ENCODE assay signal across 1 cellular context in the genomic region with DNA sequence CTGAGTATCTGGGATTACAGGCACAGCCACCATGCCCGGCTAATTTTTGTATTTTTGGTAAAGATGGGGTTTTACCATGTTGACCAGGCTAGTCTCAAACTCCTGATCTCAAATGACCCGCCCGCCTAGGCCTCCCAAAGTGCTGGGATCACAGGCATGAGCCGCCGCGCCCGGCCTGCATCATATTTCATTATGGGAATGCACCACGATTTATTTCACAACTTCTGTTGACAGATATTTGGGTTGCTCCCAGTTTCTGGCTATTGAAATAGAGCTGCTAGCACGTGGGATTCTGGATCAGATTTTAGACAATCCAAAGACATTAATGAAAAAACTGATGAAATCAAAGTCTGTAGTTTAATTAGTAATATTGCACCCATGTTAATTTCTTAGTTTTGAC.
TF ChIP-seq lines count a peak whose summit lies in the region.

No MANE protein-coding gene starts in this region.

TF ChIP-seq in HepG2, 621 proteins besides CTCF, POLR2A, EP300 and RAD21:
- TF ChIP-seq, protein P1, sequence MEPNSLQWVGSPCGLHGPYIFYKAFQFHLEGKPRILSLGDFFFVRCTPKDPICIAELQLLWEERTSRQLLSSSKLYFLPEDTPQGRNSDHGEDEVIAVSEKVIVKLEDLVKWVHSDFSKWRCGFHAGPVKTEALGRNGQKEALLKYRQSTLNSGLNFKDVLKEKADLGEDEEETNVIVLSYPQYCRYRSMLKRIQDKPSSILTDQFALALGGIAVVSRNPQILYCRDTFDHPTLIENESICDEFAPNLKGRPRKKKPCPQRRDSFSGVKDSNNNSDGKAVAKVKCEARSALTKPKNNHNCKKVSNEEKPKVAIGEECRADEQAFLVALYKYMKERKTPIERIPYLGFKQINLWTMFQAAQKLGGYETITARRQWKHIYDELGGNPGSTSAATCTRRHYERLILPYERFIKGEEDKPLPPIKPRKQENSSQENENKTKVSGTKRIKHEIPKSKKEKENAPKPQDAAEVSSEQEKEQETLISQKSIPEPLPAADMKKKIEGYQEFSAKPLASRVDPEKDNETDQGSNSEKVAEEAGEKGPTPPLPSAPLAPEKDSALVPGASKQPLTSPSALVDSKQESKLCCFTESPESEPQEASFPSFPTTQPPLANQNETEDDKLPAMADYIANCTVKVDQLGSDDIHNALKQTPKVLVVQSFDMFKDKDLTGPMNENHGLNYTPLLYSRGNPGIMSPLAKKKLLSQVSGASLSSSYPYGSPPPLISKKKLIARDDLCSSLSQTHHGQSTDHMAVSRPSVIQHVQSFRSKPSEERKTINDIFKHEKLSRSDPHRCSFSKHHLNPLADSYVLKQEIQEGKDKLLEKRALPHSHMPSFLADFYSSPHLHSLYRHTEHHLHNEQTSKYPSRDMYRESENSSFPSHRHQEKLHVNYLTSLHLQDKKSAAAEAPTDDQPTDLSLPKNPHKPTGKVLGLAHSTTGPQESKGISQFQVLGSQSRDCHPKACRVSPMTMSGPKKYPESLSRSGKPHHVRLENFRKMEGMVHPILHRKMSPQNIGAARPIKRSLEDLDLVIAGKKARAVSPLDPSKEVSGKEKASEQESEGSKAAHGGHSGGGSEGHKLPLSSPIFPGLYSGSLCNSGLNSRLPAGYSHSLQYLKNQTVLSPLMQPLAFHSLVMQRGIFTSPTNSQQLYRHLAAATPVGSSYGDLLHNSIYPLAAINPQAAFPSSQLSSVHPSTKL (CRISPR knock-in tag; IDR thresholded peaks at IDR 0.05), result 0 out of 2 replicates have a peak, but pooled peaks have one; percentile 46
- TF ChIP-seq FOSL2 (CRISPR knock-in tag; IDR thresholded peaks at IDR 0.05), result 0 out of 2 replicates have a peak, but pooled peaks have one; percentile 6
- TF ChIP-seq SALL1 (CRISPR knock-in tag; IDR thresholded peaks at IDR 0.05), result peak; percentile 67
- TF ChIP-seq LCORL (IDR thresholded peaks at IDR 0.05), result no peak
- TF ChIP-seq LCORL (CRISPR knock-in tag; IDR thresholded peaks at IDR 0.05), result peak; percentile 73
- TF ChIP-seq ZNF772 (CRISPR knock-in tag; IDR thresholded peaks at IDR 0.05), result no peak
- 0 out of 2 replicates have a peak, but pooled peaks have one; percentile 19 for TF ChIP-seq ZFX (CRISPR knock-in tag; IDR thresholded peaks at IDR 0.05; ENCODE audit: low read depth)
- TF ChIP-seq PHF21A (CRISPR knock-in tag; IDR thresholded peaks at IDR 0.05), result 0 out of 2 replicates have a peak, but pooled peaks have one; percentile 15
- TF ChIP-seq, protein P2, sequence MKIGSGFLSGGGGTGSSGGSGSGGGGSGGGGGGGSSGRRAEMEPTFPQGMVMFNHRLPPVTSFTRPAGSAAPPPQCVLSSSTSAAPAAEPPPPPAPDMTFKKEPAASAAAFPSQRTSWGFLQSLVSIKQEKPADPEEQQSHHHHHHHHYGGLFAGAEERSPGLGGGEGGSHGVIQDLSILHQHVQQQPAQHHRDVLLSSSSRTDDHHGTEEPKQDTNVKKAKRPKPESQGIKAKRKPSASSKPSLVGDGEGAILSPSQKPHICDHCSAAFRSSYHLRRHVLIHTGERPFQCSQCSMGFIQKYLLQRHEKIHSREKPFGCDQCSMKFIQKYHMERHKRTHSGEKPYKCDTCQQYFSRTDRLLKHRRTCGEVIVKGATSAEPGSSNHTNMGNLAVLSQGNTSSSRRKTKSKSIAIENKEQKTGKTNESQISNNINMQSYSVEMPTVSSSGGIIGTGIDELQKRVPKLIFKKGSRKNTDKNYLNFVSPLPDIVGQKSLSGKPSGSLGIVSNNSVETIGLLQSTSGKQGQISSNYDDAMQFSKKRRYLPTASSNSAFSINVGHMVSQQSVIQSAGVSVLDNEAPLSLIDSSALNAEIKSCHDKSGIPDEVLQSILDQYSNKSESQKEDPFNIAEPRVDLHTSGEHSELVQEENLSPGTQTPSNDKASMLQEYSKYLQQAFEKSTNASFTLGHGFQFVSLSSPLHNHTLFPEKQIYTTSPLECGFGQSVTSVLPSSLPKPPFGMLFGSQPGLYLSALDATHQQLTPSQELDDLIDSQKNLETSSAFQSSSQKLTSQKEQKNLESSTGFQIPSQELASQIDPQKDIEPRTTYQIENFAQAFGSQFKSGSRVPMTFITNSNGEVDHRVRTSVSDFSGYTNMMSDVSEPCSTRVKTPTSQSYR (CRISPR knock-in tag; IDR thresholded peaks at IDR 0.05; ENCODE audit: borderline replicate concordance), result no peak
- TF ChIP-seq SIX4 (CRISPR knock-in tag; IDR thresholded peaks at IDR 0.05), result peak; percentile 81
- TF ChIP-seq CEBPG (CRISPR knock-in tag; IDR thresholded peaks at IDR 0.05), result peak; percentile 40
- TF ChIP-seq TCF7 (IDR thresholded peaks at IDR 0.05; ENCODE audit: low read depth), result peak; percentile 55; the same call in 1 of the 2 replicates
- no peak for TF ChIP-seq SP4 (CRISPR knock-in tag; IDR thresholded peaks at IDR 0.05)
- no peak for TF ChIP-seq ZNF101 (CRISPR knock-in tag; IDR thresholded peaks at IDR 0.05; ENCODE audit: borderline replicate concordance, low read depth)
- TF ChIP-seq, protein P3, sequence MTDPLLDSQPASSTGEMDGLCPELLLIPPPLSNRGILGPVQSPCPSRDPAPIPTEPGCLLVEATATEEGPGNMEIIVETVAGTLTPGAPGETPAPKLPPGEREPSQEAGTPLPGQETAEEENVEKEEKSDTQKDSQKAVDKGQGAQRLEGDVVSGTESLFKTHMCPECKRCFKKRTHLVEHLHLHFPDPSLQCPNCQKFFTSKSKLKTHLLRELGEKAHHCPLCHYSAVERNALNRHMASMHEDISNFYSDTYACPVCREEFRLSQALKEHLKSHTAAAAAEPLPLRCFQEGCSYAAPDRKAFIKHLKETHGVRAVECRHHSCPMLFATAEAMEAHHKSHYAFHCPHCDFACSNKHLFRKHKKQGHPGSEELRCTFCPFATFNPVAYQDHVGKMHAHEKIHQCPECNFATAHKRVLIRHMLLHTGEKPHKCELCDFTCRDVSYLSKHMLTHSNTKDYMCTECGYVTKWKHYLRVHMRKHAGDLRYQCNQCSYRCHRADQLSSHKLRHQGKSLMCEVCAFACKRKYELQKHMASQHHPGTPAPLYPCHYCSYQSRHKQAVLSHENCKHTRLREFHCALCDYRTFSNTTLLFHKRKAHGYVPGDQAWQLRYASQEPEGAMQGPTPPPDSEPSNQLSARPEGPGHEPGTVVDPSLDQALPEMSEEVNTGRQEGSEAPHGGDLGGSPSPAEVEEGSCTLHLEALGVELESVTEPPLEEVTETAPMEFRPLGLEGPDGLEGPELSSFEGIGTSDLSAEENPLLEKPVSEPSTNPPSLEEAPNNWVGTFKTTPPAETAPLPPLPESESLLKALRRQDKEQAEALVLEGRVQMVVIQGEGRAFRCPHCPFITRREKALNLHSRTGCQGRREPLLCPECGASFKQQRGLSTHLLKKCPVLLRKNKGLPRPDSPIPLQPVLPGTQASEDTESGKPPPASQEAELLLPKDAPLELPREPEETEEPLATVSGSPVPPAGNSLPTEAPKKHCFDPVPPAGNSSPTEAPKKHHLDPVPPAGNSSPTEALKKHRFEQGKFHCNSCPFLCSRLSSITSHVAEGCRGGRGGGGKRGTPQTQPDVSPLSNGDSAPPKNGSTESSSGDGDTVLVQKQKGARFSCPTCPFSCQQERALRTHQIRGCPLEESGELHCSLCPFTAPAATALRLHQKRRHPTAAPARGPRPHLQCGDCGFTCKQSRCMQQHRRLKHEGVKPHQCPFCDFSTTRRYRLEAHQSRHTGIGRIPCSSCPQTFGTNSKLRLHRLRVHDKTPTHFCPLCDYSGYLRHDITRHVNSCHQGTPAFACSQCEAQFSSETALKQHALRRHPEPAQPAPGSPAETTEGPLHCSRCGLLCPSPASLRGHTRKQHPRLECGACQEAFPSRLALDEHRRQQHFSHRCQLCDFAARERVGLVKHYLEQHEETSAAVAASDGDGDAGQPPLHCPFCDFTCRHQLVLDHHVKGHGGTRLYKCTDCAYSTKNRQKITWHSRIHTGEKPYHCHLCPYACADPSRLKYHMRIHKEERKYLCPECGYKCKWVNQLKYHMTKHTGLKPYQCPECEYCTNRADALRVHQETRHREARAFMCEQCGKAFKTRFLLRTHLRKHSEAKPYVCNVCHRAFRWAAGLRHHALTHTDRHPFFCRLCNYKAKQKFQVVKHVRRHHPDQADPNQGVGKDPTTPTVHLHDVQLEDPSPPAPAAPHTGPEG (CRISPR knock-in tag; IDR thresholded peaks at IDR 0.05), result peak; percentile 54; the same call in 1 of the 2 replicates
- TF ChIP-seq, protein P4, sequence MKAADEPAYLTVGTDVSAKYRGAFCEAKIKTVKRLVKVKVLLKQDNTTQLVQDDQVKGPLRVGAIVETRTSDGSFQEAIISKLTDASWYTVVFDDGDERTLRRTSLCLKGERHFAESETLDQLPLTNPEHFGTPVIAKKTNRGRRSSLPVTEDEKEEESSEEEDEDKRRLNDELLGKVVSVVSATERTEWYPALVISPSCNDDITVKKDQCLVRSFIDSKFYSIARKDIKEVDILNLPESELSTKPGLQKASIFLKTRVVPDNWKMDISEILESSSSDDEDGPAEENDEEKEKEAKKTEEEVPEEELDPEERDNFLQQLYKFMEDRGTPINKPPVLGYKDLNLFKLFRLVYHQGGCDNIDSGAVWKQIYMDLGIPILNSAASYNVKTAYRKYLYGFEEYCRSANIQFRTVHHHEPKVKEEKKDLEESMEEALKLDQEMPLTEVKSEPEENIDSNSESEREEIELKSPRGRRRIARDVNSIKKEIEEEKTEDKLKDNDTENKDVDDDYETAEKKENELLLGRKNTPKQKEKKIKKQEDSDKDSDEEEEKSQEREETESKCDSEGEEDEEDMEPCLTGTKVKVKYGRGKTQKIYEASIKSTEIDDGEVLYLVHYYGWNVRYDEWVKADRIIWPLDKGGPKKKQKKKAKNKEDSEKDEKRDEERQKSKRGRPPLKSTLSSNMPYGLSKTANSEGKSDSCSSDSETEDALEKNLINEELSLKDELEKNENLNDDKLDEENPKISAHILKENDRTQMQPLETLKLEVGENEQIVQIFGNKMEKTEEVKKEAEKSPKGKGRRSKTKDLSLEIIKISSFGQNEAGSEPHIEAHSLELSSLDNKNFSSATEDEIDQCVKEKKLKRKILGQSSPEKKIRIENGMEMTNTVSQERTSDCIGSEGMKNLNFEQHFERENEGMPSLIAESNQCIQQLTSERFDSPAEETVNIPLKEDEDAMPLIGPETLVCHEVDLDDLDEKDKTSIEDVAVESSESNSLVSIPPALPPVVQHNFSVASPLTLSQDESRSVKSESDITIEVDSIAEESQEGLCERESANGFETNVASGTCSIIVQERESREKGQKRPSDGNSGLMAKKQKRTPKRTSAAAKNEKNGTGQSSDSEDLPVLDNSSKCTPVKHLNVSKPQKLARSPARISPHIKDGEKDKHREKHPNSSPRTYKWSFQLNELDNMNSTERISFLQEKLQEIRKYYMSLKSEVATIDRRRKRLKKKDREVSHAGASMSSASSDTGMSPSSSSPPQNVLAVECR (CRISPR knock-in tag; IDR thresholded peaks at IDR 0.05; ENCODE audit: borderline replicate concordance), result 0 out of 2 replicates have a peak, but pooled peaks have one; percentile 22
- TF ChIP-seq CEBPB (IDR thresholded peaks at IDR 0.05; ENCODE audit: borderline replicate concordance, low read depth, low read length), result peak; percentile 65; the same call in 1 of the 2 replicates
- TF ChIP-seq SIX1 (CRISPR knock-in tag; IDR thresholded peaks at IDR 0.05; ENCODE audit: borderline replicate concordance), result peak; percentile 78
- no peak for TF ChIP-seq WIZ (CRISPR knock-in tag; IDR thresholded peaks at IDR 0.05)
- TF ChIP-seq GATAD2A (CRISPR knock-in tag; IDR thresholded peaks at IDR 0.05), result peak; percentile 60
- TF ChIP-seq FOXA3 (CRISPR knock-in tag; IDR thresholded peaks at IDR 0.05), result 0 out of 2 replicates have a peak, but pooled peaks have one; percentile 15
